Comparison of ENCODE assay signal across 11 cellular contexts in the genomic region with DNA sequence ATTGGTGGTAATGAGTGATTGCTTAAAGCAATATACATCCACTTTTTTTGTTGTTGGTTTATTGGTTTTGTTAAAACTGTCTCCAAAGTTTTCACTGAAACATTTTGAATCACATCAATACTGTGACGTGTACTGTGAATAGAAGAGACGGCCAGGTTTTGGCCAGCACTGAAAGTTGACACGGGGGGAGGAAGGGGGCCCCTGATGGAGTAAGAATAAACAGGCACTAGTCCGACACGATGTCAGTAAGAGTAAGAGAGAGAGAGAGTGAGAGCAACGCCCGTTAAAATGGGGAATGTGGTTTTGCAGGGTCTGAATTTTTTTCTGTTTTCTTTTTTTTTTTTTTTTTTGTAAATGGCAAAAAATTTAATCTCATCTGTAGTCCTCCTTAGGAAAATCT.
"Had no signal": no experiment of that assay in that cellular context is flagged by ENCODE, and none has a peak within 500 bp of the region (broad histone marks: within the 10 kb centered on the region; RNA-seq: fewer than 3 reads in every experiment).

No MANE protein-coding gene starts in this region.

- DNase-seq: activated CD4-positive, alpha-beta T cell treated with anti-CD3 and anti-CD28 coated beads for 4 hours; activated gamma-delta T cell treated with Interleukin-2 at 50 U/mL for 16 hours; immature natural killer cell; mesenchymal stem cell; stimulated activated CD4-positive, alpha-beta T cell treated with anti-CD3 and anti-CD28 coated beads, Interleukin-15, amount 100 ng/mL, for 24 hours; stimulated activated CD4-positive, alpha-beta T cell treated with anti-CD3 and anti-CD28 coated beads, Interleukin-4, amount 100 ng/mL, for 24 hours; stomach; T1000; uterus had no signal

- H3K27me3 ChIP-seq: stomach, uterus had no signal

- H3K4me1 ChIP-seq: uterus had no signal

- H3K9me3 Mint-ChIP-seq: immature natural killer cell had no signal

- H3K9me3 ChIP-seq: stomach, thoracic aorta, uterus had no signal

- H3K4me3 Mint-ChIP-seq: immature natural killer cell had no signal

- H3K4me3 ChIP-seq: stomach, thoracic aorta, uterus had no signal

- H3K27ac ChIP-seq: stomach, thoracic aorta, uterus had no signal

- H3K36me3 ChIP-seq: uterus had no signal

- ATAC-seq: esophagus mucosa had no signal
